In genomic region chr1:97353094-97353493, GRCh38 we compare ENCODE assay signal across 19 cellular contexts.
A peak's percentile ranks its signal among the peaks of the same experiment; 100 is the strongest.
DNase-seq lines count a peak whose midpoint lies in the region; ATAC-seq and TF ChIP-seq lines count a peak whose summit lies in the region.
"Had no signal": no experiment of that assay in that cellular context is flagged by ENCODE, and none has a peak within 500 bp of the region (broad histone marks: within the 10 kb centered on the region; RNA-seq: fewer than 3 reads in every experiment).

No MANE protein-coding gene starts in this region.

- H3K4me2 ChIP-seq in GM23338 = 0 out of 2 replicates have a peak overlapping the region, but pooled peaks have one; percentile 2

- H3K27me3 ChIP-seq in GM23338 (ENCODE audit: insufficient read depth) (no peaks in the 10 kb centered on the region), brain microvascular endothelial cell (replicated peaks) (no peaks in the 10 kb centered on the region)
- H3K27me3 ChIP-seq: BE2C had no signal

- peaks cover 8% of the 10 kb centered on the region for H3K4me1 ChIP-seq in GM23338 (ENCODE audit: insufficient read depth)

- H3K36me3 Mint-ChIP-seq in GM23338 (ENCODE audit: low read depth) = peaks cover 6% of the 10 kb centered on the region; the same call in 2 of the 3 replicates
- H3K36me3 Mint-ChIP-seq in WTC11 = peaks cover 15% of the 10 kb centered on the region

- no peaks in the 10 kb centered on the region for H3F3A ChIP-seq in GM23338 (replicated peaks; ENCODE audit: low read depth)

- CTCF ChIA-PET in WTC11 (lab: Charles Lee) = no interaction called here

- H3K4me3 ChIP-seq in GM23338 = no peak overlapping the region
- no peak overlapping the region for H3K4me3 ChIP-seq in brain microvascular endothelial cell (ENCODE audit: low read depth, low read length)

- ATAC-seq in GM23338 = peak; percentile 58
- peak; percentile 52 for ATAC-seq in WTC11
- ATAC-seq: HepG2, Panc1 had no signal

- TF ChIP-seq CTCF in GM23338 (conservative IDR thresholded peaks at IDR 0.05; ENCODE audit: low read depth in 2 of 2) (no peak), WTC11 (IDR thresholded peaks at IDR 0.05) (no peak), brain microvascular endothelial cell (IDR thresholded peaks at IDR 0.05; ENCODE audit: low read depth, low read length, missing control alignments) (no peak)

- DNase-seq in GM23338 (ENCODE audit: low spot score) (no peak), WTC11 (ENCODE audit: low spot score) (no peak), left kidney (ENCODE audit: low read depth, low spot score) (peak; percentile 45), pons (ENCODE audit: low spot score) (peak; percentile 15), NCI-H524 treated with DMSO at 0.1 percent for 48 hours (lab: John Stamatoyannopoulos, UW) (no peak), NCI-H146 (lab: John Stamatoyannopoulos, UW) (no peak), brain microvascular endothelial cell (no peak)
- DNase-seq: BE2C; CD4-positive, CD25-positive, alpha-beta regulatory T cell; COR-L47; DMS 273 treated with DMSO at 0.1 percent for 48 hours; DND-41; KG1; NCI-H1417; NCI-H187 treated with DMSO at 0.1 percent for 48 hours; NCI-H2171; NCI-H446 treated with DMSO at 0.1 percent for 48 hours had no signal

- POLR2A ChIA-PET in WTC11 (lab: Charles Lee) = no interaction called here

- H3K4me1 Mint-ChIP-seq in GM23338 = peaks cover 8% of the 10 kb centered on the region; the same call in 2 of the 3 replicates
- peaks cover 12% of the 10 kb centered on the region for H3K4me1 Mint-ChIP-seq in WTC11

- peak overlapping the region; percentile 52; the same call in 1 of the 2 replicates for H2AFZ ChIP-seq in GM23338

- no peaks in the 10 kb centered on the region for H4K20me1 ChIP-seq in GM23338 (replicated peaks; ENCODE audit: insufficient read depth)

- H3K27ac Mint-ChIP-seq in GM23338 = no peak overlapping the region
- no peak overlapping the region for H3K27ac Mint-ChIP-seq in WTC11
- H3K27ac Mint-ChIP-seq: CD4-positive, CD25-positive, alpha-beta regulatory T cell had no signal

- H3K27ac ChIP-seq in GM23338 (ENCODE audit: low read depth) = no peak overlapping the region
- no peak overlapping the region for H3K27ac ChIP-seq in brain microvascular endothelial cell

- peaks cover 4% of the 10 kb centered on the region for H3K27me3 Mint-ChIP-seq in GM23338 (ENCODE audit: insufficient read depth, low read depth, poor library complexity)
- no peaks in the 10 kb centered on the region for H3K27me3 Mint-ChIP-seq in WTC11 (ENCODE audit: low read depth)
- H3K27me3 Mint-ChIP-seq: CD4-positive, CD25-positive, alpha-beta regulatory T cell had no signal

- H3K4me3 Mint-ChIP-seq in GM23338 (no peak overlapping the region), WTC11 (no peak overlapping the region)
- H3K4me3 Mint-ChIP-seq: CD4-positive, CD25-positive, alpha-beta regulatory T cell had no signal

- in situ Hi-C loops in brain microvascular endothelial cell (cut with HindIII; ENCODE audit: low pct_ligation_motif_present, low sequenced_read_pairs) = no loop called here

- H3K36me3 ChIP-seq in GM23338 (ENCODE audit: insufficient read depth) (no peaks in the 10 kb centered on the region), brain microvascular endothelial cell (replicated peaks) (no peaks in the 10 kb centered on the region)
- H3K36me3 ChIP-seq: BE2C had no signal

- no peaks in the 10 kb centered on the region for H3K79me2 ChIP-seq in GM23338 (replicated peaks; ENCODE audit: insufficient read depth)

- H3K9me3 Mint-ChIP-seq in GM23338 (peaks cover 13% of the 10 kb centered on the region; the same call in 2 of the 3 replicates), WTC11 (peaks cover 20% of the 10 kb centered on the region)

- H3K9me2 ChIP-seq in GM23338 (ENCODE audit: insufficient read depth) = no peaks in the 10 kb centered on the region

TF ChIP-seq in GM23338, 12 proteins besides CTCF, POLR2A, EP300 and RAD21:
- TF ChIP-seq STAT1 (IDR thresholded peaks at IDR 0.05; ENCODE audit: unreplicated experiment) (no peak), NANOG (IDR thresholded peaks at IDR 0.05; ENCODE audit: borderline replicate concordance) (no peak), JUNB (IDR thresholded peaks at IDR 0.05; ENCODE audit: unreplicated experiment) (no peak), ZNF114 (CRISPR knock-in tag; IDR thresholded peaks at IDR 0.05) (no peak), CREB1 (CRISPR knock-in tag; IDR thresholded peaks at IDR 0.05; ENCODE audit: low read depth) (no peak), EZH2 (IDR thresholded peaks at IDR 0.05; ENCODE audit: low read depth, unreplicated experiment) (no peak), POLR2AphosphoS5 (IDR thresholded peaks at IDR 0.05; ENCODE audit: low read depth) (no peak), ZNF331 (CRISPR knock-in tag; IDR thresholded peaks at IDR 0.05; ENCODE audit: low read depth) (no peak), EZH2phosphoT487 (IDR thresholded peaks at IDR 0.05; ENCODE audit: unreplicated experiment) (no peak)

TF ChIP-seq in WTC11, 78 proteins besides CTCF, POLR2A, EP300 and RAD21:
- TF ChIP-seq ZMAT4 (CRISPR knock-in tag; IDR thresholded peaks at IDR 0.05) (no peak), FOXJ3 (CRISPR knock-in tag; IDR thresholded peaks at IDR 0.05; ENCODE audit: borderline replicate concordance) (no peak), RORB (CRISPR knock-in tag; IDR thresholded peaks at IDR 0.05) (no peak), SP1 (CRISPR knock-in tag; conservative IDR thresholded peaks at IDR 0.05) (no peak), NFE2L1 (CRISPR knock-in tag; IDR thresholded peaks at IDR 0.05) (no peak), TCF7 (CRISPR knock-in tag; IDR thresholded peaks at IDR 0.05; ENCODE audit: low read depth) (no peak)

Comparison
In these comparisons a context has a peak if more than half of its experiments do, and no peak if none do; other contexts are left out.
1. DNase-seq: peak in left kidney (single experiment) and pons (single experiment); none in GM23338 (single experiment), WTC11 (single experiment), NCI-H524 treated with DMSO at 0.1 percent for 48 hours (single experiment), NCI-H146 (single experiment) and brain microvascular endothelial cell (single experiment).